Comparison of ENCODE assay signal across 8 cellular contexts in the genomic region with DNA sequence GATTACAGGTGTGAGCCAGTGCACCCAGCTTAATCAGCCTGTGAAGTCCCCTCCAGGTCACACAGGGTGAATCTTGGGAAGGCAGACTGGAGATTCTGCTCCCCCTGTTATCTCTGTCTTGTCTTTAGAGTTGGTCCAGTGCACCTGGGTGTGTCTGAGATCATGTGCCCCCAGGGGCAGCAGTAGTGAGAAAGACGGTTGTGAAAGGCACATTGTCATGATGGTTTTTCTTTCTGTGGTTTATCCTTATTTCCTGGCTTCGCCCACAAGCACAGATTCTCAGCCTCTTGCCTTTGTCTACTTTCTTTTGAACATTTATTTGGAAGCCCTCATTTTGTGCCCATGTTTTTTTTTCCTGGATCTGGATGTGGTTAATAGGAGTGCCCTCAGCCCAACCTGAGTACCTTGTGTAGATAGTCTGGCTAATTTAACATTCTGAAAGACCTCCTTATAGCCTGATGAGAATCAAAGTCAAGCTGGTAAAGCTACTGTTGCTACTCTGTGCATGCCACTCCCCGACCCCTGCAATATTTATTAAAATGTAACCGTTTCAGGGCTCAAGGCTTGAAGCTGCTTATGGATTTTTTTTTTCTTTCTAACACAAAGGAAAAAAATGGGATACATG. TPM values are rescaled to one million over a fixed set of nuclear protein-coding genes. Genes with fewer than 3 reads are reported as not detected.
A peak's percentile ranks its signal among the peaks of the same experiment; 100 is the strongest.
DNase-seq lines count a peak whose midpoint lies in the region; ATAC-seq and TF ChIP-seq lines count a peak whose summit lies in the region.

No MANE protein-coding gene starts in this region.

- CTCF ChIA-PET in PC-3 (lab: Charles Lee): no interaction called here
- CTCF ChIA-PET in CD8-positive, alpha-beta T cell (lab: Charles Lee): no interaction called here

- peaks cover 2% of the 10 kb centered on the region for H3K9me3 Mint-ChIP-seq in CD8-positive, alpha-beta T cell

- BruUV-seq in PC-3 (replicated peaks; lab: Mats Ljungman, UMichigan): no TSS peak

- H3K36me3 Mint-ChIP-seq in CD8-positive, alpha-beta T cell: no peaks in the 10 kb centered on the region

- H3K27ac ChIP-seq in PC-3 (ENCODE audit: low read length): peak overlapping the region; percentile 48
- no peak overlapping the region for H3K27ac ChIP-seq in CD8-positive, alpha-beta T cell (ENCODE audit: low read depth, low read length)
- H3K27ac ChIP-seq in right cardiac atrium (ENCODE audit: low read length): no peak overlapping the region

- H3K9me3 ChIP-seq in PC-3 (ENCODE audit: low read length) (no peaks in the 10 kb centered on the region), right cardiac atrium (ENCODE audit: control insufficient read depth, low read length) (no peaks in the 10 kb centered on the region)
- no peaks in the 10 kb centered on the region for H3K9me3 ChIP-seq in CD8-positive, alpha-beta T cell (ENCODE audit: low read length)

- H3K4me1 ChIP-seq in PC-3 (ENCODE audit: insufficient read depth, low read length) (peaks cover 14% of the 10 kb centered on the region), right cardiac atrium (ENCODE audit: control insufficient read depth, insufficient read depth, low read length) (peaks cover 7% of the 10 kb centered on the region)
- H3K4me1 ChIP-seq in CD8-positive, alpha-beta T cell (ENCODE audit: insufficient read depth, low read length): peaks cover 8% of the 10 kb centered on the region

- H3K4me3 ChIP-seq in PC-3 (ENCODE audit: low read length) (no peak overlapping the region), right cardiac atrium (ENCODE audit: low read length) (no peak overlapping the region)
- H3K4me3 ChIP-seq in CD8-positive, alpha-beta T cell (ENCODE audit: low read depth, low read length): no peak overlapping the region

- H3K4me2 ChIP-seq in PC-3 (ENCODE audit: low read length): peak overlapping the region; percentile 53

- H3K9ac ChIP-seq in PC-3 (ENCODE audit: low read length): no peak overlapping the region

- H3K9me2 ChIP-seq in PC-3 (replicated peaks; ENCODE audit: low read length): no peaks in the 10 kb centered on the region

- ATAC-seq in GM19043 (IDR thresholded peaks at IDR 0.05; ENCODE audit: low read depth, unreplicated experiment) (peak; percentile 60), HG02981 (IDR thresholded peaks at IDR 0.05; ENCODE audit: unreplicated experiment) (peak; percentile 76), PC-3 (peak; percentile 46; the same call in 1 of the 2 replicates), right cardiac atrium (no peak), Right ventricle myocardium superior (ENCODE audit: poor library complexity) (no peak)
- ATAC-seq in CD8-positive, alpha-beta T cell: no peak

- H2AFZ ChIP-seq in PC-3 (ENCODE audit: low read length): no peak overlapping the region

- no peak overlapping the region for H3K4me3 Mint-ChIP-seq in CD8-positive, alpha-beta T cell

- H4K20me1 ChIP-seq in PC-3 (ENCODE audit: low read length): peaks cover 69% of the 10 kb centered on the region

- H3K27me3 ChIP-seq in PC-3 (ENCODE audit: low read length) (no peaks in the 10 kb centered on the region), right cardiac atrium (ENCODE audit: control insufficient read depth, insufficient read depth) (no peaks in the 10 kb centered on the region)
- H3K27me3 ChIP-seq in CD8-positive, alpha-beta T cell (ENCODE audit: insufficient read depth, low read length): no peaks in the 10 kb centered on the region

- H3K4me1 Mint-ChIP-seq in CD8-positive, alpha-beta T cell (ENCODE audit: low read depth): peaks cover 20% of the 10 kb centered on the region

- H3K27ac Mint-ChIP-seq in CD8-positive, alpha-beta T cell: no peak overlapping the region

- H3K27me3 Mint-ChIP-seq in CD8-positive, alpha-beta T cell (ENCODE audit: low read depth): no peaks in the 10 kb centered on the region

- intact Hi-C loops in PC-3 (cut with micrococcal nuclease) (no loop called here), right cardiac atrium (cut with DNase I) (no loop called here), Right ventricle myocardium superior (cut with DNase I) (no loop called here)
- intact Hi-C loops in CD8-positive, alpha-beta T cell (cut with DNase I, micrococcal nuclease): no loop called here

- peaks cover 97% of the 10 kb centered on the region for H3K79me2 ChIP-seq in PC-3 (ENCODE audit: low read length)

- peak; percentile 81 for DNase-seq in PC-3
- peak; percentile 81 for DNase-seq in glomerular visceral epithelial cell (ENCODE audit: extremely low spot score)
- no peak for DNase-seq in CD8-positive, alpha-beta T cell
- no peak for DNase-seq in right cardiac atrium
- no peak for DNase-seq in Right ventricle myocardium superior
- DNase-seq in activated T-cell treated with anti-CD3 and anti-CD28 coated beads, Interleukin-2, amount 50 U/mL, for 48 hours: no peak

- POLR2A ChIA-PET in PC-3 (lab: Charles Lee; ENCODE audit: unreplicated experiment): no interaction called here
- POLR2A ChIA-PET in CD8-positive, alpha-beta T cell (lab: Charles Lee): no interaction called here

- TF ChIP-seq CTCF in PC-3 (conservative IDR thresholded peaks at IDR 0.05; ENCODE audit: low read depth, low read length): no peak
- TF ChIP-seq CTCF in CD8-positive, alpha-beta T cell (IDR thresholded peaks at IDR 0.05): no peak

- H3F3A ChIP-seq in PC-3 (ENCODE audit: low read length, unreplicated experiment): no peaks in the 10 kb centered on the region

- 78% methylated on average over 4 of the region's 4 CpGs for WGBS in right cardiac atrium

- no peaks in the 10 kb centered on the region for H3K36me3 ChIP-seq in PC-3 (ENCODE audit: low read depth, low read length)
- H3K36me3 ChIP-seq in CD8-positive, alpha-beta T cell (ENCODE audit: insufficient read depth, low read length): no peaks in the 10 kb centered on the region

RNA-seq across cellular contexts. Expression of gene UCK2, which starts 23.7 kb away (rescaled TPM):
- 193 and 209 TPM in 2 replicates for total RNA-seq in PC-3 (2014; rRNA removed)
- 1 to 10 TPM; 1.1 to 1.7 TPM for total RNA-seq in CD8-positive, alpha-beta T cell
- 10 to 100 TPM in 2 of 4 donors, 1 to 10 TPM in 2; 7.7 to 11.3 (median 9.9) TPM for total RNA-seq in right cardiac atrium
- 6.9 TPM for polyA plus RNA-seq in right cardiac atrium
- 6.2 TPM for total RNA-seq in Right ventricle myocardium superior

Comparison
In these comparisons a context has a peak if more than half of its experiments do, and no peak if none do; other contexts are left out.
1. ATAC-seq: peak in GM19043 (single experiment), HG02981 (single experiment) and PC-3 (single experiment); none in CD8-positive, alpha-beta T cell (single experiment), right cardiac atrium (0 of 2) and Right ventricle myocardium superior (single experiment).
2. DNase-seq: peak in PC-3 (single experiment) and glomerular visceral epithelial cell (single experiment); none in CD8-positive, alpha-beta T cell (0 of 7), right cardiac atrium (0 of 3), Right ventricle myocardium superior (single experiment) and activated T-cell treated with anti-CD3 and anti-CD28 coated beads, Interleukin-2, amount 50 U/mL, for 48 hours (0 of 2).
3. RNA of gene UCK2, which starts 23.7 kb away (total RNA-seq): 193 to 209 TPM in PC-3; 7.7 to 11.3 TPM in right cardiac atrium, 6.2 TPM in Right ventricle myocardium superior (single experiment) and 1.1 to 1.7 TPM in CD8-positive, alpha-beta T cell; every median in the first group is over 10 times any median in the second.